In genomic region chr2:120230515-120231471, GRCh38 we compare ENCODE assay signal across 12 cellular contexts. TPM values are rescaled to one million over a fixed set of nuclear protein-coding genes. Genes with fewer than 3 reads are reported as not detected.
DNase-seq lines count a peak whose midpoint lies in the region; ATAC-seq, FAIRE-seq and TF ChIP-seq lines count a peak whose summit lies in the region.
"Had no signal": no experiment of that assay in that cellular context is flagged by ENCODE, and none has a peak within 500 bp of the region (broad histone marks: within the 10 kb centered on the region; RNA-seq: fewer than 3 reads in every experiment).

No MANE protein-coding gene starts in this region.

- TF ChIP-seq RAD21 in HepG2 (CRISPR knock-in tag; IDR thresholded peaks at IDR 0.05) = no peak

- no peak overlapping the region for H3K27ac ChIP-seq in HepG2 (ENCODE audit: extremely low read length, insufficient read depth, low read length)
- H3K27ac ChIP-seq in right lobe of liver = no peak overlapping the region
- H3K27ac ChIP-seq in substantia nigra (ENCODE audit: low read depth, low read length, poor library complexity, severe bottlenecking) = no peak overlapping the region
- H3K27ac ChIP-seq: C4-2B had no signal

- 2% methylated on average over 17 of the region's 17 CpGs for WGBS in HepG2 (ENCODE audit: low lambda C conversion rate)
- WGBS in right lobe of liver (ENCODE audit: insufficient coverage, low coverage, low lambda C conversion rate, missing lambda C conversion rate) = 66% methylated on average over 11 of the region's 17 CpGs

- BruUV-seq in HepG2 (replicated peaks; lab: Mats Ljungman, UMichigan) = no TSS peak

- ATAC-seq in HepG2 (peak; percentile 51), right lobe of liver (no peak)

- CTCF ChIA-PET in HepG2 (lab: Yijun Ruan, JAX; ENCODE audit: low intra/inter-chr PET ratio, low total read pairs) = no interaction called here

- intact Hi-C loops in HepG2 (cut with micrococcal nuclease; ENCODE audit: unreplicated experiment) (loop anchor here (5.0 kb wide), 1 partner anchor 77 kb away; no protein-coding TSS in a partner anchor), right lobe of liver (cut with DNase I) (no loop called here)

- peaks cover 73% of the 10 kb centered on the region for H3K4me1 ChIP-seq in HepG2 (ENCODE audit: insufficient read depth, low read length)
- H3K4me1 ChIP-seq in right lobe of liver = no peaks in the 10 kb centered on the region
- no peaks in the 10 kb centered on the region for H3K4me1 ChIP-seq in HAP-1

- no peak for FAIRE-seq in HepG2 (lab: Jason Lieb, UNC)
- FAIRE-seq: colon had no signal

- H3K27me3 ChIP-seq in HepG2 (ENCODE audit: control insufficient read depth in 1 of 2, insufficient read depth in 2 of 2, low read length in 2 of 2) = peaks cover 2 to 30% of the 10 kb centered on the region in 2 experiments; a peak in 3 of 5 replicates
- H3K27me3 ChIP-seq in right lobe of liver = no peaks in the 10 kb centered on the region
- H3K27me3 ChIP-seq in HAP-1 (ENCODE audit: low read depth) = no peaks in the 10 kb centered on the region

- H3K9me3 ChIP-seq in HepG2 (ENCODE audit: low read length) (no peaks in the 10 kb centered on the region), right lobe of liver (no peaks in the 10 kb centered on the region), HAP-1 (no peaks in the 10 kb centered on the region)

- peaks cover 3% of the 10 kb centered on the region for H3K9me3 Mint-ChIP-seq in T-helper 2 cell treated with Interferon-gamma antibody and Interleukin-4, amounts not matched to agents 5 μg/mL and 100 μg/mL, for 36 hours

- H4K20me1 ChIP-seq in HepG2 (ENCODE audit: insufficient read depth, low read length) = no peaks in the 10 kb centered on the region

- H3K4me3 ChIP-seq in HepG2 (replicated peaks in 1 of 3; ENCODE audit: insufficient read depth in 1 of 3, low read depth in 2 of 3, low read length in 3 of 3) = peak overlapping the region; percentile 5 to 74 (median 31); a peak in 5 of 6 replicates
- H3K4me3 ChIP-seq in right lobe of liver = no peak overlapping the region
- H3K4me3 ChIP-seq in HAP-1 = no peak overlapping the region

- in situ Hi-C loops in HepG2 (cut with HindIII; ENCODE audit: extremely low pct_ligation_motif_present, low pct_unique_long_range_greater_than_20kb) (no loop called here), HAP-1 (cut with MboI; ENCODE audit: low sequenced_read_pairs) (no loop called here)

- POLR2A ChIA-PET in HepG2 (lab: Yijun Ruan, JAX) = interaction anchor here (2.1 kb wide), 1 partner anchor 22 kb away, joined by 5 read pairs; the partner anchor contains the start of gene RALB

- H3K36me3 ChIP-seq in HepG2 (replicated peaks in 1 of 2; ENCODE audit: control insufficient read depth in 1 of 2, insufficient read depth in 2 of 2, low read length in 2 of 2) (no peaks in the 10 kb centered on the region), right lobe of liver (no peaks in the 10 kb centered on the region), HAP-1 (replicated peaks) (no peaks in the 10 kb centered on the region)

- no peak for DNase-seq in HepG2 (ENCODE audit: low spot score)
- no peak for DNase-seq in right lobe of liver
- no peak for DNase-seq in T-helper 2 cell treated with Interferon-gamma antibody and Interleukin-4, amounts not matched to agents 5 μg/mL and 100 μg/mL, for 36 hours (ENCODE audit: low spot score)
- peak; percentile 76 for DNase-seq in mesenteric fat pad (ENCODE audit: low spot score)
- no peak for DNase-seq in HAP-1 (ENCODE audit: low spot score in 2 of 2)
- DNase-seq in substantia nigra (lab: John Stamatoyannopoulos, UW) = no peak
- DNase-seq in NCI-H2196 treated with DMSO at 0.1 percent for 48 hours (lab: John Stamatoyannopoulos, UW; ENCODE audit: unreplicated experiment) = no peak
- no peak for DNase-seq in erythroblast (lab: John Stamatoyannopoulos, UW)
- DNase-seq: NCI-H2081 treated with DMSO at 0.1 percent for 48 hours, Right ventricle myocardium superior had no signal

- peaks cover 59% of the 10 kb centered on the region for H3K36me3 Mint-ChIP-seq in T-helper 2 cell treated with Interferon-gamma antibody and Interleukin-4, amounts not matched to agents 5 μg/mL and 100 μg/mL, for 36 hours (ENCODE audit: low read depth)

- H3K79me2 ChIP-seq in HepG2 (ENCODE audit: insufficient read depth, low read length) = no peaks in the 10 kb centered on the region

- H3K4me2 ChIP-seq in HepG2 (ENCODE audit: low read depth, low read length) = peak overlapping the region; percentile 95

- H2AFZ ChIP-seq in HepG2 (ENCODE audit: low read length) = peak overlapping the region; percentile 20

- peak overlapping the region; percentile 96 for H3K27ac Mint-ChIP-seq in T-helper 2 cell treated with Interferon-gamma antibody and Interleukin-4, amounts not matched to agents 5 μg/mL and 100 μg/mL, for 36 hours

- no peaks in the 10 kb centered on the region for H3K27me3 Mint-ChIP-seq in T-helper 2 cell treated with Interferon-gamma antibody and Interleukin-4, amounts not matched to agents 5 μg/mL and 100 μg/mL, for 36 hours (ENCODE audit: low read depth)

- TF ChIP-seq EP300 in HepG2 (IDR thresholded peaks at IDR 0.05; ENCODE audit: low read depth in 2 of 2, low read length in 2 of 2) = no peak
- no peak for TF ChIP-seq EP300 in HepG2 (CRISPR knock-in tag; IDR thresholded peaks at IDR 0.05; ENCODE audit: borderline replicate concordance)

- no peak overlapping the region for H3K9ac ChIP-seq in HepG2 (ENCODE audit: insufficient read depth, low read depth, low read length)

- H3K4me3 Mint-ChIP-seq in T-helper 2 cell treated with Interferon-gamma antibody and Interleukin-4, amounts not matched to agents 5 μg/mL and 100 μg/mL, for 36 hours = peak overlapping the region; percentile 99

- H3K4me1 Mint-ChIP-seq in T-helper 2 cell treated with Interferon-gamma antibody and Interleukin-4, amounts not matched to agents 5 μg/mL and 100 μg/mL, for 36 hours (ENCODE audit: low read depth) = peaks cover 63% of the 10 kb centered on the region

- TF ChIP-seq CTCF in HepG2 (CRISPR knock-in tag; IDR thresholded peaks at IDR 0.05) = no peak
- TF ChIP-seq CTCF in right lobe of liver (IDR thresholded peaks at IDR 0.05) = no peak

- TF ChIP-seq POLR2A in HepG2 (IDR thresholded peaks at IDR 0.05; ENCODE audit: insufficient read depth in 1 of 2, low read depth in 2 of 2, low read length in 2 of 2) (no peak), right lobe of liver (IDR thresholded peaks at IDR 0.05) (no peak), erythroblast (IDR thresholded peaks at IDR 0.05; ENCODE audit: low read length) (no peak)

TF ChIP-seq in HepG2, 621 proteins besides CTCF, POLR2A, EP300 and RAD21 (continues in another document):
- TF ChIP-seq ZNF781 (CRISPR knock-in tag; IDR thresholded peaks at IDR 0.05; ENCODE audit: borderline replicate concordance, not compliant biosample characterization) = peak; percentile 8

RNA-seq across cellular contexts. Expression of gene TMEM185B, which starts 7.6 kb away (rescaled TPM):
- 3.5 and 7.0 TPM in 2 replicates for total RNA-seq in HepG2 (2016; rRNA removed; fragmentation: Illumina TruSeq; extraction: Trizol)
- total RNA-seq in HepG2 (2016; cell fraction: cytosol; rRNA removed; fragmentation: Illumina TruSeq; extraction: Trizol; ENCODE audit: low read depth) = 1.2 and 1.8 TPM in 2 replicates
- 2.9 and 6.9 TPM in 2 replicates for total RNA-seq in HepG2 (2016; cell fraction: insoluble cytoplasmic fraction; rRNA removed; fragmentation: Illumina TruSeq; extraction: Trizol)
- 3.8 and 4.7 TPM in 2 replicates for total RNA-seq in HepG2 (2016; cell fraction: membrane; rRNA removed; fragmentation: Illumina TruSeq; extraction: Trizol)
- total RNA-seq in HepG2 (2016; cell fraction: nucleus; rRNA removed; fragmentation: Illumina TruSeq; extraction: Trizol) = 6.4 and 7.9 TPM in 2 replicates
- 5.6 and 5.7 TPM in 2 replicates for polyA plus RNA-seq in HepG2 (2011; rRNA removed)
- 6.0 and 6.3 TPM in 2 replicates for polyA plus RNA-seq in HepG2 (2011; cell fraction: cytosol; rRNA removed)
- 9.5 and 9.8 TPM in 2 replicates for polyA plus RNA-seq in HepG2 (2011; cell fraction: nucleus; rRNA removed)
- 7.3 and 7.8 TPM in 2 replicates for polyA plus RNA-seq in HepG2 (2012)
- 1.2 and 1.8 TPM in 2 replicates for polyA plus RNA-seq in HepG2 (2016; cell fraction: cytosol; fragmentation: Illumina TruSeq; extraction: Trizol; ENCODE audit: low read depth)
- 3.2 and 5.0 TPM in 2 replicates for polyA plus RNA-seq in HepG2 (2016; cell fraction: insoluble cytoplasmic fraction; fragmentation: Illumina TruSeq; extraction: Trizol; ENCODE audit: low read depth)
- 2.4 and 3.2 TPM in 2 replicates for polyA plus RNA-seq in HepG2 (2016; cell fraction: membrane; fragmentation: Illumina TruSeq; extraction: Trizol; ENCODE audit: low read depth)
- polyA plus RNA-seq in HepG2 (2016; cell fraction: nucleus; fragmentation: Illumina TruSeq; extraction: Trizol; ENCODE audit: insufficient read depth, low read depth) = 8.5 and 10.2 TPM in 2 replicates
- 13.7 and 14.5 TPM in 2 replicates for polyA minus RNA-seq in HepG2 (2011; rRNA and poly(A)+ RNA removed; ENCODE audit: low replicate concordance)
- 4.8 and 5.5 TPM in 2 replicates for polyA minus RNA-seq in HepG2 (2011; cell fraction: cytosol; rRNA and poly(A)+ RNA removed)
- polyA minus RNA-seq in HepG2 (2011; cell fraction: nucleus; rRNA and poly(A)+ RNA removed) = 5.2 and 7.0 TPM in 2 replicates
- 10 to 100 TPM in 3 of 6 experiments, 1 to 10 TPM in 3; 3.8 to 18.1 (median 10.6) TPM for total RNA-seq in right lobe of liver
- 20.4 TPM for total RNA-seq in mesenteric fat pad

RNA-seq across cellular contexts. Expression of gene RALB, which starts 21.9 kb away (rescaled TPM):
- total RNA-seq in HepG2 (2016; rRNA removed; fragmentation: Illumina TruSeq; extraction: Trizol) (43.2 and 65.4 TPM in 2 replicates), right lobe of liver (10 to 100 TPM; 14.5 to 26.8 (median 18.6) TPM), mesenteric fat pad (50.8 TPM)
- total RNA-seq in HepG2 (2016; cell fraction: cytosol; rRNA removed; fragmentation: Illumina TruSeq; extraction: Trizol; ENCODE audit: low read depth) = 14.7 and 15.0 TPM in 2 replicates
- total RNA-seq in HepG2 (2016; cell fraction: insoluble cytoplasmic fraction; rRNA removed; fragmentation: Illumina TruSeq; extraction: Trizol) = 46.9 and 63.2 TPM in 2 replicates
- 40.6 and 40.7 TPM in 2 replicates for total RNA-seq in HepG2 (2016; cell fraction: membrane; rRNA removed; fragmentation: Illumina TruSeq; extraction: Trizol)
- 18.9 and 20.9 TPM in 2 replicates for total RNA-seq in HepG2 (2016; cell fraction: nucleus; rRNA removed; fragmentation: Illumina TruSeq; extraction: Trizol)
- 28.5 and 37.8 TPM in 2 replicates for polyA plus RNA-seq in HepG2 (2011; rRNA removed)
- polyA plus RNA-seq in HepG2 (2011; cell fraction: cytosol; rRNA removed) = 27.1 and 34.7 TPM in 2 replicates
- 7.9 and 9.7 TPM in 2 replicates for polyA plus RNA-seq in HepG2 (2011; cell fraction: nucleus; rRNA removed)
- polyA plus RNA-seq in HepG2 (2012) = 25.9 and 28.9 TPM in 2 replicates
- 17.5 and 21.3 TPM in 2 replicates for polyA plus RNA-seq in HepG2 (2016; cell fraction: cytosol; fragmentation: Illumina TruSeq; extraction: Trizol; ENCODE audit: low read depth)
- 77.8 and 83.3 TPM in 2 replicates for polyA plus RNA-seq in HepG2 (2016; cell fraction: insoluble cytoplasmic fraction; fragmentation: Illumina TruSeq; extraction: Trizol; ENCODE audit: low read depth)
- 40.5 and 41.2 TPM in 2 replicates for polyA plus RNA-seq in HepG2 (2016; cell fraction: membrane; fragmentation: Illumina TruSeq; extraction: Trizol; ENCODE audit: low read depth)
- 29.6 and 37.1 TPM in 2 replicates for polyA plus RNA-seq in HepG2 (2016; cell fraction: nucleus; fragmentation: Illumina TruSeq; extraction: Trizol; ENCODE audit: insufficient read depth, low read depth)
- 7.6 and 34.5 TPM in 2 replicates for polyA minus RNA-seq in HepG2 (2011; rRNA and poly(A)+ RNA removed; ENCODE audit: low replicate concordance)
- 18.2 and 26.6 TPM in 2 replicates for polyA minus RNA-seq in HepG2 (2011; cell fraction: cytosol; rRNA and poly(A)+ RNA removed)
- polyA minus RNA-seq in HepG2 (2011; cell fraction: nucleus; rRNA and poly(A)+ RNA removed) = 11.1 and 12.7 TPM in 2 replicates

Comparison
In these comparisons a context has a peak if more than half of its experiments do, and no peak if none do; other contexts are left out.
1. H3K4me3 ChIP-seq: peak in HepG2 (3 of 3); none in right lobe of liver (0 of 3) and HAP-1 (single experiment).